Comparison of ENCODE assay signal across 1 cellular context in genomic region chr2:233023007-233023760, GRCh38.
A peak's percentile ranks its signal among the peaks of the same experiment; 100 is the strongest.
TF ChIP-seq lines count a peak whose summit lies in the region.

No MANE protein-coding gene starts in this region.

TF ChIP-seq in K562, 482 proteins besides CTCF, POLR2A, EP300 and RAD21:
- TF ChIP-seq FOSL1 (tag; conservative IDR thresholded peaks at IDR 0.05) (peak; percentile 63), SUPT5H (IDR thresholded peaks at IDR 0.05) (no peak)
